ENCODE assay signal across 1 cellular context in genomic region chr15:90991587-90992285, GRCh38.
TF ChIP-seq lines count a peak whose summit lies in the region.

No MANE protein-coding gene starts in this region.

TF ChIP-seq in endothelial cell of umbilical vein, 7 proteins besides CTCF, POLR2A, EP300 and RAD21 (continued from another document):
- TF ChIP-seq JUN (IDR thresholded peaks at IDR 0.05; ENCODE audit: borderline replicate concordance, insufficient read depth, insufficient read length, low read depth) (no peak), MAX (IDR thresholded peaks at IDR 0.05; ENCODE audit: insufficient read depth, insufficient read length) (no peak), FOS (IDR thresholded peaks at IDR 0.05; ENCODE audit: borderline replicate concordance, insufficient read depth, low read length) (no peak), MYC (IDR thresholded peaks at IDR 0.05; ENCODE audit: low read depth, low read length) (no peak), POLR2AphosphoS5 (IDR thresholded peaks at IDR 0.05; ENCODE audit: insufficient read depth, low read depth, low read length) (no peak), GATA2 (IDR thresholded peaks at IDR 0.05; ENCODE audit: insufficient read depth, insufficient read length, low read depth, low read length) (no peak)
